Comparison of ENCODE assay signal across 9 cellular contexts in genomic region chr2:101518470-101519172, GRCh38. TPM values are rescaled to one million over a fixed set of nuclear protein-coding genes. Genes with fewer than 3 reads are reported as not detected.
A peak's percentile ranks its signal among the peaks of the same experiment; 100 is the strongest.
DNase-seq lines count a peak whose midpoint lies in the region; ATAC-seq and TF ChIP-seq lines count a peak whose summit lies in the region.
"Had no signal": no experiment of that assay in that cellular context is flagged by ENCODE, and none has a peak within 500 bp of the region (broad histone marks: within the 10 kb centered on the region; RNA-seq: fewer than 3 reads in every experiment).

No MANE protein-coding gene starts in this region.

- peaks cover 11% of the 10 kb centered on the region for H3K9me3 Mint-ChIP-seq in activated CD4-positive, alpha-beta T cell treated with anti-CD3 and anti-CD28 coated beads for 36 hours (ENCODE audit: low read depth)
- H3K9me3 Mint-ChIP-seq in activated CD4-positive, alpha-beta T cell treated with anti-CD3 and anti-CD28 coated beads, Interleukin-2, amount 10 ng/mL, durations not matched to agents 7 days and 5 days, result peaks cover 14% of the 10 kb centered on the region

- H3K9me3 ChIP-seq in ovary, result no peaks in the 10 kb centered on the region

- no peaks in the 10 kb centered on the region for H3K36me3 ChIP-seq in ovary

- TF ChIP-seq CTCF in fibroblast of the aortic adventitia (IDR thresholded peaks at IDR 0.05; ENCODE audit: insufficient read depth, low read length) (peak; percentile 47), ovary (IDR thresholded peaks at IDR 0.05) (peak in 1 of 3 donors; percentile 7)

- DNase-seq in activated CD4-positive, alpha-beta T cell treated with anti-CD3 and anti-CD28 coated beads for 36 hours, result peak; percentile 25
- DNase-seq in activated CD4-positive, alpha-beta T cell treated with anti-CD3 and anti-CD28 coated beads, Interleukin-2, amount 10 ng/mL, durations not matched to agents 7 days and 5 days, result no peak
- DNase-seq in RKO (ENCODE audit: low spot score), result peak; percentile 23
- peak; percentile 66 for DNase-seq in fibroblast of the aortic adventitia (ENCODE audit: low read depth)
- DNase-seq in ovary, result peak; percentile 35 to 52 (median 47)
- DNase-seq in AG08396 (ENCODE audit: low spot score), result no peak

- no peak overlapping the region for H3K4me3 Mint-ChIP-seq in activated CD4-positive, alpha-beta T cell treated with anti-CD3 and anti-CD28 coated beads for 36 hours
- no peak overlapping the region for H3K4me3 Mint-ChIP-seq in activated CD4-positive, alpha-beta T cell treated with anti-CD3 and anti-CD28 coated beads, Interleukin-2, amount 10 ng/mL, durations not matched to agents 7 days and 5 days
- H3K4me3 Mint-ChIP-seq: activated naive CD4-positive, alpha-beta T cell treated with anti-CD3 and anti-CD28 coated beads, Interleukin-2, amount 50 U/mL, for 24 hours had no signal

- no peak for TF ChIP-seq POLR2A in ovary (IDR thresholded peaks at IDR 0.05)

- peak overlapping the region; percentile 26 to 55 for H3K27ac ChIP-seq in ovary

- H3K4me3 ChIP-seq in fibroblast of the aortic adventitia (ENCODE audit: low read depth, low read length), result peak overlapping the region; percentile 13
- H3K4me3 ChIP-seq in ovary, result no peak overlapping the region

- ATAC-seq in activated CD4-positive, alpha-beta T cell treated with anti-CD3 and anti-CD28 coated beads for 36 hours, result no peak
- no peak for ATAC-seq in GM18519 (IDR thresholded peaks at IDR 0.05; ENCODE audit: low FRiP score, unreplicated experiment)
- no peak for ATAC-seq in GM19452 (IDR thresholded peaks at IDR 0.05; ENCODE audit: unreplicated experiment)

- intact Hi-C loops in activated CD4-positive, alpha-beta T cell treated with anti-CD3 and anti-CD28 coated beads for 36 hours (cut with DNase I, micrococcal nuclease), result no loop called here
- intact Hi-C loops in ovary (cut with DNase I), result loop anchor here in 3 of 4 donors (5.0 to 10.0 kb wide), 4 partner anchors 74 to 326 kb away; no protein-coding TSS in a partner anchor

- H3K36me3 Mint-ChIP-seq in activated CD4-positive, alpha-beta T cell treated with anti-CD3 and anti-CD28 coated beads for 36 hours (ENCODE audit: low read depth), result peaks cover 6% of the 10 kb centered on the region
- peaks cover 9% of the 10 kb centered on the region for H3K36me3 Mint-ChIP-seq in activated CD4-positive, alpha-beta T cell treated with anti-CD3 and anti-CD28 coated beads, Interleukin-2, amount 10 ng/mL, durations not matched to agents 7 days and 5 days (ENCODE audit: low read depth)

- peaks cover 3% of the 10 kb centered on the region for H3K4me1 ChIP-seq in ovary (ENCODE audit: insufficient read depth)

- H3K27ac Mint-ChIP-seq in activated CD4-positive, alpha-beta T cell treated with anti-CD3 and anti-CD28 coated beads for 36 hours, result no peak overlapping the region
- H3K27ac Mint-ChIP-seq in activated CD4-positive, alpha-beta T cell treated with anti-CD3 and anti-CD28 coated beads, Interleukin-2, amount 10 ng/mL, durations not matched to agents 7 days and 5 days, result no peak overlapping the region
- H3K27ac Mint-ChIP-seq: activated naive CD4-positive, alpha-beta T cell treated with anti-CD3 and anti-CD28 coated beads, Interleukin-2, amount 50 U/mL, for 24 hours had no signal

- CTCF ChIA-PET in activated CD4-positive, alpha-beta T cell treated with anti-CD3 and anti-CD28 coated beads for 36 hours (lab: Charles Lee), result interaction anchor here (0.6 kb wide), 1 partner anchor 552 kb away, joined by 3 read pairs; no protein-coding TSS in a partner anchor
- CTCF ChIA-PET in activated CD4-positive, alpha-beta T cell treated with anti-CD3 and anti-CD28 coated beads, Interleukin-2, amount 10 ng/mL, durations not matched to agents 7 days and 5 days (lab: Charles Lee), result no interaction called here

- no peak for TF ChIP-seq EP300 in ovary (IDR thresholded peaks at IDR 0.05)

- H3K27me3 Mint-ChIP-seq in activated CD4-positive, alpha-beta T cell treated with anti-CD3 and anti-CD28 coated beads for 36 hours, result no peaks in the 10 kb centered on the region
- no peaks in the 10 kb centered on the region for H3K27me3 Mint-ChIP-seq in activated CD4-positive, alpha-beta T cell treated with anti-CD3 and anti-CD28 coated beads, Interleukin-2, amount 10 ng/mL, durations not matched to agents 7 days and 5 days
- H3K27me3 Mint-ChIP-seq: activated naive CD4-positive, alpha-beta T cell treated with anti-CD3 and anti-CD28 coated beads, Interleukin-2, amount 50 U/mL, for 24 hours had no signal

- POLR2A ChIA-PET in activated CD4-positive, alpha-beta T cell treated with anti-CD3 and anti-CD28 coated beads for 36 hours (lab: Charles Lee), result no interaction called here
- POLR2A ChIA-PET in activated CD4-positive, alpha-beta T cell treated with anti-CD3 and anti-CD28 coated beads, Interleukin-2, amount 10 ng/mL, durations not matched to agents 7 days and 5 days (lab: Charles Lee), result no interaction called here

- peaks cover 35% of the 10 kb centered on the region for H3K4me1 Mint-ChIP-seq in activated CD4-positive, alpha-beta T cell treated with anti-CD3 and anti-CD28 coated beads for 36 hours
- peaks cover 42% of the 10 kb centered on the region for H3K4me1 Mint-ChIP-seq in activated CD4-positive, alpha-beta T cell treated with anti-CD3 and anti-CD28 coated beads, Interleukin-2, amount 10 ng/mL, durations not matched to agents 7 days and 5 days

- H3K27me3 ChIP-seq in ovary, result no peaks in the 10 kb centered on the region

- 20 to 26% (median 24%) methylated on average over 17 of the region's 17 CpGs for WGBS in ovary, 3 donors

RNA-seq across cellular contexts. Expression of gene RFX8, which starts 43.7 kb away (rescaled TPM):
- under 1 TPM; 0.30 to 0.90 TPM for total RNA-seq in activated CD4-positive, alpha-beta T cell treated with anti-CD3 and anti-CD28 coated beads for 36 hours
- 1 to 10 TPM; 2.1 to 2.8 TPM for total RNA-seq in activated CD4-positive, alpha-beta T cell treated with anti-CD3 and anti-CD28 coated beads, Interleukin-2, amount 10 ng/mL, durations not matched to agents 7 days and 5 days
- total RNA-seq in fibroblast of the aortic adventitia (ENCODE audit: low replicate concordance) (5.3 and 24.1 TPM in 2 replicates), ovary (1 to 10 TPM in 1 of 7 donors, under 1 TPM in 6; 0.32 to 1.7 (median 0.38) TPM)
- polyA plus RNA-seq in ovary, result under 1 TPM; 0.05 to 0.70 TPM

Comparison
In these comparisons a context has a peak if more than half of its experiments do, and no peak if none do; other contexts are left out.
1. DNase-seq: peak in activated CD4-positive, alpha-beta T cell treated with anti-CD3 and anti-CD28 coated beads for 36 hours (single experiment), RKO (single experiment), fibroblast of the aortic adventitia (single experiment) and ovary (5 of 5); none in activated CD4-positive, alpha-beta T cell treated with anti-CD3 and anti-CD28 coated beads, Interleukin-2, amount 10 ng/mL, durations not matched to agents 7 days and 5 days (single experiment) and AG08396 (single experiment).
2. intact Hi-C loops: an anchor here in ovary (5.0 to 10.0 kb wide); none called in activated CD4-positive, alpha-beta T cell treated with anti-CD3 and anti-CD28 coated beads for 36 hours.